9 cellular contexts compared by ENCODE assay signal in genomic region chr3:107662109-107662477, GRCh38.
A peak's percentile ranks its signal among the peaks of the same experiment; 100 is the strongest.
DNase-seq lines count a peak whose midpoint lies in the region; ATAC-seq and TF ChIP-seq lines count a peak whose summit lies in the region.
"Had no signal": no experiment of that assay in that cellular context is flagged by ENCODE, and none has a peak within 500 bp of the region (broad histone marks: within the 10 kb centered on the region; RNA-seq: fewer than 3 reads in every experiment).

No MANE protein-coding gene starts in this region.

- peaks cover 30% of the 10 kb centered on the region for H3K4me1 Mint-ChIP-seq in activated naive CD8-positive, alpha-beta T cell (ENCODE audit: low read depth)
- H3K4me1 Mint-ChIP-seq in activated naive CD8-positive, alpha-beta T cell treated with anti-CD3 and anti-CD28 coated beads for 36 hours: peaks cover 20% of the 10 kb centered on the region

- H3K27me3 Mint-ChIP-seq in activated naive CD8-positive, alpha-beta T cell: no peaks in the 10 kb centered on the region
- no peaks in the 10 kb centered on the region for H3K27me3 Mint-ChIP-seq in activated naive CD8-positive, alpha-beta T cell treated with anti-CD3 and anti-CD28 coated beads for 36 hours

- no peaks in the 10 kb centered on the region for H3K36me3 Mint-ChIP-seq in activated naive CD8-positive, alpha-beta T cell
- no peaks in the 10 kb centered on the region for H3K36me3 Mint-ChIP-seq in activated naive CD8-positive, alpha-beta T cell treated with anti-CD3 and anti-CD28 coated beads for 36 hours

- H3K4me3 Mint-ChIP-seq in activated naive CD8-positive, alpha-beta T cell: no peak overlapping the region
- no peak overlapping the region for H3K4me3 Mint-ChIP-seq in activated naive CD8-positive, alpha-beta T cell treated with anti-CD3 and anti-CD28 coated beads for 36 hours

- DNase-seq in activated naive CD8-positive, alpha-beta T cell treated with anti-CD3 and anti-CD28 coated beads for 36 hours: no peak
- DNase-seq in cardiac fibroblast (ENCODE audit: low read depth in 2 of 2): peak; percentile 80 to 89
- peak; percentile 81 to 84 for DNase-seq in lung microvascular endothelial cell (ENCODE audit: low read depth in 2 of 2)
- DNase-seq in ureter (ENCODE audit: low spot score): peak; percentile 47
- no peak for DNase-seq in stimulated activated CD4-positive, alpha-beta T cell treated with anti-CD3 and anti-CD28 coated beads, Interleukin-1b, Interleukin-23, amount 100 ng/mL, for 48 hours
- no peak for DNase-seq in SW480 (ENCODE audit: low spot score)

- H3K27ac Mint-ChIP-seq in activated naive CD8-positive, alpha-beta T cell: peak overlapping the region; percentile 1
- H3K27ac Mint-ChIP-seq in activated naive CD8-positive, alpha-beta T cell treated with anti-CD3 and anti-CD28 coated beads for 36 hours: no peak overlapping the region

- no peaks in the 10 kb centered on the region for H3K9me3 Mint-ChIP-seq in activated naive CD8-positive, alpha-beta T cell (ENCODE audit: low read depth)
- no peaks in the 10 kb centered on the region for H3K9me3 Mint-ChIP-seq in activated naive CD8-positive, alpha-beta T cell treated with anti-CD3 and anti-CD28 coated beads for 36 hours

- H3K4me3 ChIP-seq in cardiac fibroblast (replicated peaks in 1 of 2; ENCODE audit: low read depth in 2 of 2, low read length in 2 of 2): peak overlapping the region; percentile 14 to 42
- H3K4me3 ChIP-seq: body of pancreas had no signal

- no peak for TF ChIP-seq CTCF in cardiac fibroblast (IDR thresholded peaks at IDR 0.05; ENCODE audit: low read depth, low read length)

- no peak for ATAC-seq in GM21447 (IDR thresholded peaks at IDR 0.05; ENCODE audit: unreplicated experiment)
- ATAC-seq: body of pancreas had no signal

Comparison
In these comparisons a context has a peak if more than half of its experiments do, and no peak if none do; other contexts are left out.
1. DNase-seq: peak in cardiac fibroblast (2 of 2), lung microvascular endothelial cell (2 of 2) and ureter (single experiment); none in activated naive CD8-positive, alpha-beta T cell treated with anti-CD3 and anti-CD28 coated beads for 36 hours (single experiment), stimulated activated CD4-positive, alpha-beta T cell treated with anti-CD3 and anti-CD28 coated beads, Interleukin-1b, Interleukin-23, amount 100 ng/mL, for 48 hours (single experiment) and SW480 (single experiment).